Comparison of ENCODE assay signal across 37 cellular contexts in the genomic region with DNA sequence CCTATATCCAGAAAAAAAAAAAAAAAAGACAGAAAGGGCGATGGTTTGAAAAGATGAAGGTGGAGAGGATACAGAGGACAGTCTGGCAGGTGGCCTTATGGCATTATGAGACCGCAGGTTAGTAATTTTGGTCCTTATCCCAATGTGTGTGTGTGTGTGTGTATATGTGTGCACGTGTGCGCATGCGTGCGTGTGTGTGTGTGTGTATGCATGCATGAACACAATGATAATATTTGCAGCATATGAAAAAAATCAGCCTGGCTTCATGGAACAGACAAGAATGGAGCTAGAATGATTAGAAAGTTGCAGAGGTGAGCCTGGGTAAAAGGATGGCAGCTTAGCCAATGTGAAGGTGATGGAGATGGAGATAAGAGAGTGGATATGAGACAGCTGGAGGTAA.
"Had no signal": no experiment of that assay in that cellular context is flagged by ENCODE, and none has a peak within 500 bp of the region (broad histone marks: within the 10 kb centered on the region; RNA-seq: fewer than 3 reads in every experiment).

No MANE protein-coding gene starts in this region.

- H3K4me1 Mint-ChIP-seq: activated B cell treated with CpG ODN at 0.5 μM for 24 hours; activated CD4-positive, alpha-beta T cell treated with anti-CD3 and anti-CD28 coated beads, Interleukin-2, amount 10 ng/mL, durations not matched to agents 24 days and 14 days; activated naive CD8-positive, alpha-beta T cell treated with anti-CD3 and anti-CD28 coated beads for 36 hours; activated T-helper 17 cell treated with anti-CD3 and anti-CD28 coated beads, Interleukin-2, amount 50 U/mL, for 72 hours; T-cell had no signal

- H3K36me3 ChIP-seq: adrenal gland, brain microvascular endothelial cell, breast epithelium had no signal

- H3K27me3 ChIP-seq: adrenal gland, body of pancreas, brain microvascular endothelial cell, breast epithelium had no signal

- H3K4me1 ChIP-seq: adrenal gland, body of pancreas, breast epithelium had no signal

- H3K36me3 Mint-ChIP-seq: activated CD4-positive, alpha-beta memory T cell treated with anti-CD3 and anti-CD28 coated beads for 36 hours; activated naive CD4-positive, alpha-beta T cell treated with anti-CD3 and anti-CD28 coated beads, Interleukin-2, amount 50 U/mL, for 72 hours; activated naive CD8-positive, alpha-beta T cell treated with anti-CD3 and anti-CD28 coated beads for 36 hours; T-cell had no signal

- ATAC-seq: activated CD8-positive, alpha-beta T cell treated with anti-CD3 and anti-CD28 coated beads for 36 hours; activated naive CD4-positive, alpha-beta T cell treated with anti-CD3 and anti-CD28 coated beads, Interleukin-2, amount 50 U/mL, for 72 hours; activated T-cell treated with anti-CD3 and anti-CD28 coated beads, Interleukin-2, amount 50 U/mL, for 4 hours; activated T-cell treated with anti-CD3 and anti-CD28 coated beads, Interleukin-2, amount 50 U/mL, for 72 hours; activated T-helper 17 cell treated with anti-CD3 and anti-CD28 coated beads, Interleukin-2, amount 50 U/mL, for 72 hours; body of pancreas; T-cell had no signal

- H3K27me3 Mint-ChIP-seq: activated CD8-positive, alpha-beta T cell treated with anti-CD3 and anti-CD28 coated beads for 36 hours; activated T-helper 17 cell treated with anti-CD3 and anti-CD28 coated beads, Interleukin-2, amount 50 U/mL, for 72 hours had no signal

- H3K9me3 ChIP-seq: adrenal gland, body of pancreas, breast epithelium had no signal

- H3K27ac Mint-ChIP-seq: activated B cell treated with CpG ODN at 0.5 μM for 24 hours; activated CD4-positive, alpha-beta memory T cell treated with anti-CD3 and anti-CD28 coated beads for 36 hours; activated CD4-positive, alpha-beta T cell treated with anti-CD3 and anti-CD28 coated beads, Interleukin-2, amount 10 ng/mL, durations not matched to agents 24 days and 14 days; activated CD8-positive, alpha-beta T cell treated with anti-CD3 and anti-CD28 coated beads for 36 hours; activated naive CD4-positive, alpha-beta T cell treated with anti-CD3 and anti-CD28 coated beads for 36 hours; activated naive CD4-positive, alpha-beta T cell treated with anti-CD3 and anti-CD28 coated beads, Interleukin-2, amount 50 U/mL, for 72 hours; activated naive CD8-positive, alpha-beta T cell treated with anti-CD3 and anti-CD28 coated beads for 36 hours; activated T-cell treated with anti-CD3 and anti-CD28 coated beads, Interleukin-2, amount 50 U/mL, for 72 hours; activated T-helper 1 cell treated with anti-CD3 and anti-CD28 coated beads, Interleukin-12 subunit alpha, Interleukin-12 subunit beta, Interleukin-2, Interleukin-4 antibody, amounts not matched to agents 30 ng/mL and 10 ng/mL and 1 ng/mL, durations not matched to agents 14 hours and 24 hours and 36 hours; activated T-helper 17 cell treated with anti-CD3 and anti-CD28 coated beads, Interleukin-2, amount 50 U/mL, for 72 hours; T-cell; T-helper 2 cell treated with Interferon-gamma antibody and Interleukin-4, amounts not matched to agents 5 μg/mL and 100 μg/mL, for 36 hours had no signal

- H3K4me3 Mint-ChIP-seq: activated B cell treated with CpG ODN at 0.5 μM for 24 hours; activated CD4-positive, alpha-beta memory T cell treated with anti-CD3 and anti-CD28 coated beads for 36 hours; activated CD4-positive, alpha-beta T cell treated with anti-CD3 and anti-CD28 coated beads, Interleukin-2, amount 10 ng/mL, durations not matched to agents 24 days and 14 days; activated CD8-positive, alpha-beta T cell treated with anti-CD3 and anti-CD28 coated beads for 36 hours; activated naive CD4-positive, alpha-beta T cell treated with anti-CD3 and anti-CD28 coated beads for 36 hours; activated naive CD8-positive, alpha-beta T cell treated with anti-CD3 and anti-CD28 coated beads for 36 hours; activated T-cell treated with anti-CD3 and anti-CD28 coated beads, Interleukin-2, amount 50 U/mL, for 4 hours; activated T-cell treated with anti-CD3 and anti-CD28 coated beads, Interleukin-2, amount 50 U/mL, for 72 hours; activated T-helper 1 cell treated with anti-CD3 and anti-CD28 coated beads, Interleukin-12 subunit alpha, Interleukin-12 subunit beta, Interleukin-2, Interleukin-4 antibody, amounts not matched to agents 30 ng/mL and 10 ng/mL and 1 ng/mL, durations not matched to agents 14 hours and 24 hours and 36 hours; activated T-helper 17 cell treated with anti-CD3 and anti-CD28 coated beads, Interleukin-2, amount 50 U/mL, for 72 hours; T-cell; T-helper 2 cell treated with Interferon-gamma antibody and Interleukin-4, amounts not matched to agents 5 μg/mL and 100 μg/mL, for 36 hours had no signal

- FAIRE-seq: astrocyte, TTC549 had no signal

- H3K9me3 Mint-ChIP-seq: activated B cell treated with CpG ODN at 0.5 μM for 24 hours; activated CD4-positive, alpha-beta memory T cell treated with anti-CD3 and anti-CD28 coated beads for 36 hours; activated CD4-positive, alpha-beta T cell treated with anti-CD3 and anti-CD28 coated beads, Interleukin-2, amount 10 ng/mL, durations not matched to agents 24 days and 14 days; activated CD8-positive, alpha-beta T cell treated with anti-CD3 and anti-CD28 coated beads for 36 hours; activated naive CD4-positive, alpha-beta T cell treated with anti-CD3 and anti-CD28 coated beads for 36 hours; activated naive CD4-positive, alpha-beta T cell treated with anti-CD3 and anti-CD28 coated beads, Interleukin-2, amount 50 U/mL, for 72 hours; activated naive CD8-positive, alpha-beta T cell treated with anti-CD3 and anti-CD28 coated beads for 36 hours; activated T-cell treated with anti-CD3 and anti-CD28 coated beads, Interleukin-2, amount 50 U/mL, for 4 hours; activated T-helper 1 cell treated with anti-CD3 and anti-CD28 coated beads, Interleukin-12 subunit alpha, Interleukin-12 subunit beta, Interleukin-2, Interleukin-4 antibody, amounts not matched to agents 30 ng/mL and 10 ng/mL and 1 ng/mL, durations not matched to agents 14 hours and 24 hours and 36 hours; activated T-helper 17 cell treated with anti-CD3 and anti-CD28 coated beads, Interleukin-2, amount 50 U/mL, for 72 hours; T-cell; T-helper 2 cell treated with Interferon-gamma antibody and Interleukin-4, amounts not matched to agents 5 μg/mL and 100 μg/mL, for 36 hours had no signal

- H3K27ac ChIP-seq: adrenal gland, body of pancreas, brain microvascular endothelial cell, breast epithelium, VCaP had no signal

- DNase-seq: activated B cell treated with CpG ODN at 0.5 μM for 24 hours; activated CD4-positive, alpha-beta memory T cell treated with anti-CD3 and anti-CD28 coated beads for 36 hours; activated CD4-positive, alpha-beta T cell treated with anti-CD3 and anti-CD28 coated beads for 4 hours; activated CD4-positive, alpha-beta T cell treated with anti-CD3 and anti-CD28 coated beads, Interleukin-2, amount 10 ng/mL, durations not matched to agents 24 days and 14 days; activated CD4-positive, alpha-beta T cell treated with anti-CD3 and anti-CD28 coated beads, Interleukin-2, amount 50 U/mL, for 1 hour; activated CD4-positive, alpha-beta T cell treated with anti-CD3 and anti-CD28 coated beads, Interleukin-2, amount 50 U/mL, for 4 hours; activated CD4-positive, CD25-positive, alpha-beta regulatory T cell treated with anti-CD3 and anti-CD28 coated beads, Interleukin-2, amount 50 U/mL, for 72 hours; activated CD8-positive, alpha-beta memory T cell treated with anti-CD3 and anti-CD28 coated beads, Interleukin-2, amount 50 U/mL, for 4 hours; activated CD8-positive, alpha-beta T cell treated with anti-CD3 and anti-CD28 coated beads for 36 hours; activated effector memory CD4-positive, alpha-beta T cell treated with anti-CD3 and anti-CD28 coated beads, Interleukin-2, amount 50 U/mL, for 16 hours; activated gamma-delta T cell treated with Interleukin-2 at 50 U/mL for 16 hours; activated naive CD4-positive, alpha-beta T cell; activated naive CD4-positive, alpha-beta T cell treated with anti-CD3 and anti-CD28 coated beads for 36 hours; activated naive CD4-positive, alpha-beta T cell treated with anti-CD3 and anti-CD28 coated beads, Interleukin-2, amount 50 U/mL, for 16 hours; activated naive CD8-positive, alpha-beta T cell treated with anti-CD3 and anti-CD28 coated beads for 36 hours; activated T-cell treated with anti-CD3 and anti-CD28 coated beads for 4 hours; activated T-cell treated with anti-CD3 and anti-CD28 coated beads, Interleukin-2, amount 50 U/mL, for 1 hour; activated T-cell treated with anti-CD3 and anti-CD28 coated beads, Interleukin-2, amount 50 U/mL, for 4 hours; activated T-cell treated with anti-CD3 and anti-CD28 coated beads, Interleukin-2, amount 50 U/mL, for 72 hours; adrenal gland; amniotic stem cell; aorta; body of pancreas; brain microvascular endothelial cell; central memory CD4-positive, alpha-beta T cell; cerebellar nuclear complex; T-cell; T-helper 2 cell; T-helper 9 cell had no signal

- H3K4me3 ChIP-seq: adrenal gland, body of pancreas, breast epithelium had no signal
